ENCODE assay signal across 1 cellular context in genomic region chr19:18434411-18435184, GRCh38.
TF ChIP-seq lines count a peak whose summit lies in the region.

No MANE protein-coding gene starts in this region.

TF ChIP-seq in HEK293, 187 proteins besides CTCF, POLR2A, EP300 and RAD21 (continued from another document):
- TF ChIP-seq PRDM4 (tag by site-specific recombination; IDR thresholded peaks at IDR 0.05): no peak
- TF ChIP-seq, protein P1, sequence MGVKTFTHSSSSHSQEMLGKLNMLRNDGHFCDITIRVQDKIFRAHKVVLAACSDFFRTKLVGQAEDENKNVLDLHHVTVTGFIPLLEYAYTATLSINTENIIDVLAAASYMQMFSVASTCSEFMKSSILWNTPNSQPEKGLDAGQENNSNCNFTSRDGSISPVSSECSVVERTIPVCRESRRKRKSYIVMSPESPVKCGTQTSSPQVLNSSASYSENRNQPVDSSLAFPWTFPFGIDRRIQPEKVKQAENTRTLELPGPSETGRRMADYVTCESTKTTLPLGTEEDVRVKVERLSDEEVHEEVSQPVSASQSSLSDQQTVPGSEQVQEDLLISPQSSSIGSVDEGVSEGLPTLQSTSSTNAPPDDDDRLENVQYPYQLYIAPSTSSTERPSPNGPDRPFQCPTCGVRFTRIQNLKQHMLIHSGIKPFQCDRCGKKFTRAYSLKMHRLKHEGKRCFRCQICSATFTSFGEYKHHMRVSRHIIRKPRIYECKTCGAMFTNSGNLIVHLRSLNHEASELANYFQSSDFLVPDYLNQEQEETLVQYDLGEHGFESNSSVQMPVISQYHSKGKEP (tag by site-specific recombination; IDR thresholded peaks at IDR 0.05): no peak
- 0 out of 2 replicates have a peak, but pooled peaks have one; percentile 20 for TF ChIP-seq SP3 (tag by site-specific recombination; IDR thresholded peaks at IDR 0.05)
- no peak for TF ChIP-seq ZNF416 (tag by site-specific recombination; IDR thresholded peaks at IDR 0.05)
- no peak for TF ChIP-seq ZNF423 (tag by site-specific recombination; IDR thresholded peaks at IDR 0.05)
- TF ChIP-seq KLF8 (tag by site-specific recombination; IDR thresholded peaks at IDR 0.05): no peak
- TF ChIP-seq, protein P2, sequence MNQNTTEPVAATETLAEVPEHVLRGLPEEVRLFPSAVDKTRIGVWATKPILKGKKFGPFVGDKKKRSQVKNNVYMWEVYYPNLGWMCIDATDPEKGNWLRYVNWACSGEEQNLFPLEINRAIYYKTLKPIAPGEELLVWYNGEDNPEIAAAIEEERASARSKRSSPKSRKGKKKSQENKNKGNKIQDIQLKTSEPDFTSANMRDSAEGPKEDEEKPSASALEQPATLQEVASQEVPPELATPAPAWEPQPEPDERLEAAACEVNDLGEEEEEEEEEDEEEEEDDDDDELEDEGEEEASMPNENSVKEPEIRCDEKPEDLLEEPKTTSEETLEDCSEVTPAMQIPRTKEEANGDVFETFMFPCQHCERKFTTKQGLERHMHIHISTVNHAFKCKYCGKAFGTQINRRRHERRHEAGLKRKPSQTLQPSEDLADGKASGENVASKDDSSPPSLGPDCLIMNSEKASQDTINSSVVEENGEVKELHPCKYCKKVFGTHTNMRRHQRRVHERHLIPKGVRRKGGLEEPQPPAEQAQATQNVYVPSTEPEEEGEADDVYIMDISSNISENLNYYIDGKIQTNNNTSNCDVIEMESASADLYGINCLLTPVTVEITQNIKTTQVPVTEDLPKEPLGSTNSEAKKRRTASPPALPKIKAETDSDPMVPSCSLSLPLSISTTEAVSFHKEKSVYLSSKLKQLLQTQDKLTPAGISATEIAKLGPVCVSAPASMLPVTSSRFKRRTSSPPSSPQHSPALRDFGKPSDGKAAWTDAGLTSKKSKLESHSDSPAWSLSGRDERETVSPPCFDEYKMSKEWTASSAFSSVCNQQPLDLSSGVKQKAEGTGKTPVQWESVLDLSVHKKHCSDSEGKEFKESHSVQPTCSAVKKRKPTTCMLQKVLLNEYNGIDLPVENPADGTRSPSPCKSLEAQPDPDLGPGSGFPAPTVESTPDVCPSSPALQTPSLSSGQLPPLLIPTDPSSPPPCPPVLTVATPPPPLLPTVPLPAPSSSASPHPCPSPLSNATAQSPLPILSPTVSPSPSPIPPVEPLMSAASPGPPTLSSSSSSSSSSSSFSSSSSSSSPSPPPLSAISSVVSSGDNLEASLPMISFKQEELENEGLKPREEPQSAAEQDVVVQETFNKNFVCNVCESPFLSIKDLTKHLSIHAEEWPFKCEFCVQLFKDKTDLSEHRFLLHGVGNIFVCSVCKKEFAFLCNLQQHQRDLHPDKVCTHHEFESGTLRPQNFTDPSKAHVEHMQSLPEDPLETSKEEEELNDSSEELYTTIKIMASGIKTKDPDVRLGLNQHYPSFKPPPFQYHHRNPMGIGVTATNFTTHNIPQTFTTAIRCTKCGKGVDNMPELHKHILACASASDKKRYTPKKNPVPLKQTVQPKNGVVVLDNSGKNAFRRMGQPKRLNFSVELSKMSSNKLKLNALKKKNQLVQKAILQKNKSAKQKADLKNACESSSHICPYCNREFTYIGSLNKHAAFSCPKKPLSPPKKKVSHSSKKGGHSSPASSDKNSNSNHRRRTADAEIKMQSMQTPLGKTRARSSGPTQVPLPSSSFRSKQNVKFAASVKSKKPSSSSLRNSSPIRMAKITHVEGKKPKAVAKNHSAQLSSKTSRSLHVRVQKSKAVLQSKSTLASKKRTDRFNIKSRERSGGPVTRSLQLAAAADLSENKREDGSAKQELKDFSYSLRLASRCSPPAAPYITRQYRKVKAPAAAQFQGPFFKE (tag by site-specific recombination; IDR thresholded peaks at IDR 0.05; ENCODE audit: borderline replicate concordance): no peak
- no peak for TF ChIP-seq ZBTB11 (tag by site-specific recombination; conservative IDR thresholded peaks at IDR 0.05; ENCODE audit: low read depth)
- TF ChIP-seq ZNF623 (tag by site-specific recombination; IDR thresholded peaks at IDR 0.05): no peak
- TF ChIP-seq ZNF510 (tag by site-specific recombination; IDR thresholded peaks at IDR 0.05; ENCODE audit: insufficient replicate concordance): no peak
- TF ChIP-seq ZNF558 (tag by site-specific recombination; IDR thresholded peaks at IDR 0.05): no peak
- TF ChIP-seq BCL6B (tag by site-specific recombination; IDR thresholded peaks at IDR 0.05): no peak
- no peak for TF ChIP-seq HOXA7 (CRISPR knock-in tag; IDR thresholded peaks at IDR 0.05; ENCODE audit: borderline replicate concordance)
- TF ChIP-seq KLF16 (tag by site-specific recombination; IDR thresholded peaks at IDR 0.05): no peak
- TF ChIP-seq, protein P3, sequence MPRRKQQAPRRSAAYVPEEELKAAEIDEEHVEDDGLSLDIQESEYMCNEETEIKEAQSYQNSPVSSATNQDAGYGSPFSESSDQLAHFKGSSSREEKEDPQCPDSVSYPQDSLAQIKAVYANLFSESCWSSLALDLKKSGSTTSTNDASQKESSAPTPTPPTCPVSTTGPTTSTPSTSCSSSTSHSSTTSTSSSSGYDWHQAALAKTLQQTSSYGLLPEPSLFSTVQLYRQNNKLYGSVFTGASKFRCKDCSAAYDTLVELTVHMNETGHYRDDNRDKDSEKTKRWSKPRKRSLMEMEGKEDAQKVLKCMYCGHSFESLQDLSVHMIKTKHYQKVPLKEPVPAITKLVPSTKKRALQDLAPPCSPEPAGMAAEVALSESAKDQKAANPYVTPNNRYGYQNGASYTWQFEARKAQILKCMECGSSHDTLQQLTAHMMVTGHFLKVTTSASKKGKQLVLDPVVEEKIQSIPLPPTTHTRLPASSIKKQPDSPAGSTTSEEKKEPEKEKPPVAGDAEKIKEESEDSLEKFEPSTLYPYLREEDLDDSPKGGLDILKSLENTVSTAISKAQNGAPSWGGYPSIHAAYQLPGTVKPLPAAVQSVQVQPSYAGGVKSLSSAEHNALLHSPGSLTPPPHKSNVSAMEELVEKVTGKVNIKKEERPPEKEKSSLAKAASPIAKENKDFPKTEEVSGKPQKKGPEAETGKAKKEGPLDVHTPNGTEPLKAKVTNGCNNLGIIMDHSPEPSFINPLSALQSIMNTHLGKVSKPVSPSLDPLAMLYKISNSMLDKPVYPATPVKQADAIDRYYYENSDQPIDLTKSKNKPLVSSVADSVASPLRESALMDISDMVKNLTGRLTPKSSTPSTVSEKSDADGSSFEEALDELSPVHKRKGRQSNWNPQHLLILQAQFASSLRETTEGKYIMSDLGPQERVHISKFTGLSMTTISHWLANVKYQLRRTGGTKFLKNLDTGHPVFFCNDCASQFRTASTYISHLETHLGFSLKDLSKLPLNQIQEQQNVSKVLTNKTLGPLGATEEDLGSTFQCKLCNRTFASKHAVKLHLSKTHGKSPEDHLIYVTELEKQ (tag by site-specific recombination; IDR thresholded peaks at IDR 0.05; ENCODE audit: borderline replicate concordance): no peak
- TF ChIP-seq ZNF561 (tag by site-specific recombination; IDR thresholded peaks at IDR 0.05; ENCODE audit: borderline replicate concordance): 0 out of 2 replicates have a peak, but pooled peaks have one; percentile 26
- TF ChIP-seq ZNF785 (tag by site-specific recombination; IDR thresholded peaks at IDR 0.05): no peak
- TF ChIP-seq ZXDB (tag by site-specific recombination; IDR thresholded peaks at IDR 0.05): peak; percentile 55; the same call in 1 of the 2 replicates
- TF ChIP-seq ZNF169 (tag by site-specific recombination; IDR thresholded peaks at IDR 0.05): no peak
- TF ChIP-seq ZNF184 (tag by site-specific recombination; IDR thresholded peaks at IDR 0.05): no peak
- TF ChIP-seq ZBTB8A (tag by site-specific recombination; IDR thresholded peaks at IDR 0.05): 0 out of 2 replicates have a peak, but pooled peaks have one; percentile 39
- no peak for TF ChIP-seq ZNF571 (tag by site-specific recombination; IDR thresholded peaks at IDR 0.05)
- no peak for TF ChIP-seq ZNF19 (tag by site-specific recombination; IDR thresholded peaks at IDR 0.05; ENCODE audit: low read depth)
- TF ChIP-seq, protein P4, sequence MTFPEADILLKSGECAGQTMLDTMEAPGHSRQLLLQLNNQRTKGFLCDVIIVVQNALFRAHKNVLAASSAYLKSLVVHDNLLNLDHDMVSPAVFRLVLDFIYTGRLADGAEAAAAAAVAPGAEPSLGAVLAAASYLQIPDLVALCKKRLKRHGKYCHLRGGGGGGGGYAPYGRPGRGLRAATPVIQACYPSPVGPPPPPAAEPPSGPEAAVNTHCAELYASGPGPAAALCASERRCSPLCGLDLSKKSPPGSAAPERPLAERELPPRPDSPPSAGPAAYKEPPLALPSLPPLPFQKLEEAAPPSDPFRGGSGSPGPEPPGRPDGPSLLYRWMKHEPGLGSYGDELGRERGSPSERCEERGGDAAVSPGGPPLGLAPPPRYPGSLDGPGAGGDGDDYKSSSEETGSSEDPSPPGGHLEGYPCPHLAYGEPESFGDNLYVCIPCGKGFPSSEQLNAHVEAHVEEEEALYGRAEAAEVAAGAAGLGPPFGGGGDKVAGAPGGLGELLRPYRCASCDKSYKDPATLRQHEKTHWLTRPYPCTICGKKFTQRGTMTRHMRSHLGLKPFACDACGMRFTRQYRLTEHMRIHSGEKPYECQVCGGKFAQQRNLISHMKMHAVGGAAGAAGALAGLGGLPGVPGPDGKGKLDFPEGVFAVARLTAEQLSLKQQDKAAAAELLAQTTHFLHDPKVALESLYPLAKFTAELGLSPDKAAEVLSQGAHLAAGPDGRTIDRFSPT (tag by site-specific recombination; IDR thresholded peaks at IDR 0.05): peak; percentile 72
- TF ChIP-seq HOXC10 (CRISPR knock-in tag; IDR thresholded peaks at IDR 0.05): no peak
- peak; percentile 39; the same call in 1 of the 2 replicates for TF ChIP-seq GLIS2 (tag by site-specific recombination; IDR thresholded peaks at IDR 0.05)
- no peak for TF ChIP-seq ZNF654 (tag by site-specific recombination; IDR thresholded peaks at IDR 0.05; ENCODE audit: low read depth)
